In the genomic region with DNA sequence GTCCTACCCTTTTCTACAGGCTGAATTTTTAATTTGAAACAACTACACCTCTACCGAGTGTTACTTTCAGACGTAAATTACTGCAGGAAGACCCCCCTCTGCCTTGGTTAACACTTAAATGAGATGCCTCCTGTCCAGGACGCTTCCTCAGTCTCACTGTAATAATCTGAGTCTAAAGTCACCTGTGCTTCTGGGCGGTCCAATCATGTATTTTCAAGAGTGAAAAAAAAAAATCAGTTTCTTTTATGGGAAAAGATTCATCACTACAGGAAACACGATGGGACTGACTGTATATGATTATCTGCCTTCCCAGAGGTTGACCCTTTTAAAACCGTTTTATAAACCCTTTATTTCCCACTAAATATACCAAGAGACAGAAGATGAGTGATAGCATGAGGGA, we compare ENCODE assay signal across 9 cellular contexts. TPM values are rescaled to one million over a fixed set of nuclear protein-coding genes. Genes with fewer than 3 reads are reported as not detected.
A peak's percentile ranks its signal among the peaks of the same experiment; 100 is the strongest.
DNase-seq lines count a peak whose midpoint lies in the region; ATAC-seq and TF ChIP-seq lines count a peak whose summit lies in the region.
"Had no signal": no experiment of that assay in that cellular context is flagged by ENCODE, and none has a peak within 500 bp of the region (broad histone marks: within the 10 kb centered on the region; RNA-seq: fewer than 3 reads in every experiment).

No MANE protein-coding gene starts in this region.

- ATAC-seq in HG03378 (IDR thresholded peaks at IDR 0.05; ENCODE audit: unreplicated experiment): no peak
- no peak for ATAC-seq in HG03108 (IDR thresholded peaks at IDR 0.05; ENCODE audit: unreplicated experiment)

- peak overlapping the region in 1 of 2 experiments; percentile 55; a peak in 1 of 4 replicates for H3K27ac ChIP-seq in SK-N-SH (ENCODE audit: low read depth in 2 of 2, low read length in 1 of 2)
- no peak overlapping the region for H3K27ac ChIP-seq in rectal smooth muscle tissue (ENCODE audit: low read depth, low read length)
- H3K27ac ChIP-seq: SJSA1 had no signal

- H4K20me1 ChIP-seq in SK-N-SH (ENCODE audit: insufficient read depth): no peaks in the 10 kb centered on the region

- H3K27me3 ChIP-seq in SK-N-SH (ENCODE audit: insufficient read depth) (no peaks in the 10 kb centered on the region), rectal smooth muscle tissue (ENCODE audit: control insufficient read depth, insufficient read depth, low read length) (no peaks in the 10 kb centered on the region)
- H3K27me3 ChIP-seq: SJSA1 had no signal

- DNase-seq in GM12865 (ENCODE audit: low read depth) (peak; percentile 45), SK-N-SH (no peak), fibroblast of pulmonary artery (ENCODE audit: low read depth) (no peak), cerebellar cortex (ENCODE audit: low spot score) (no peak), dermis blood vessel endothelial cell (no peak)

- H3K4me3 ChIP-seq in GM12865 (ENCODE audit: low read depth, low read length) (peak overlapping the region; percentile 80), SK-N-SH (ENCODE audit: low read depth in 2 of 2, low read length in 1 of 2) (peak overlapping the region; percentile 64 to 70; a peak in 3 of 4 replicates), fibroblast of pulmonary artery (replicated peaks; ENCODE audit: low read depth, low read length) (peak overlapping the region; percentile 75), rectal smooth muscle tissue (ENCODE audit: low read length) (peak overlapping the region; percentile 70)

- H2AFZ ChIP-seq in SK-N-SH (ENCODE audit: low read depth): peak overlapping the region; percentile 94

- no peak for TF ChIP-seq EP300 in SK-N-SH (IDR thresholded peaks at IDR 0.05; ENCODE audit: borderline replicate concordance in 1 of 2, low read depth in 1 of 2, low read length in 1 of 2)

- H3K9me2 ChIP-seq in SK-N-SH: no peaks in the 10 kb centered on the region

- TF ChIP-seq CTCF in GM12865 (IDR thresholded peaks at IDR 0.05; ENCODE audit: insufficient read depth, low read depth, low read length, missing control alignments) (no peak), SK-N-SH (IDR thresholded peaks at IDR 0.05) (no peak), fibroblast of pulmonary artery (IDR thresholded peaks at IDR 0.05; ENCODE audit: low read length, missing control alignments) (no peak)

- POLR2A ChIA-PET in SK-N-SH (lab: Yijun Ruan, JAX): no interaction called here

- TF ChIP-seq RAD21 in SK-N-SH (IDR thresholded peaks at IDR 0.05; ENCODE audit: low read length): no peak

- H3K36me3 ChIP-seq in SK-N-SH (replicated peaks in 1 of 2; ENCODE audit: control insufficient read depth in 1 of 2, insufficient read depth in 2 of 2, low read length in 1 of 2) (no peaks in the 10 kb centered on the region), rectal smooth muscle tissue (ENCODE audit: control insufficient read depth, insufficient read depth, low read length) (no peaks in the 10 kb centered on the region)
- H3K36me3 ChIP-seq: SJSA1 had no signal

- H3K9ac ChIP-seq in SK-N-SH (peak overlapping the region; percentile 69; the same call in 1 of the 2 replicates), rectal smooth muscle tissue (ENCODE audit: low read length) (no peak overlapping the region)

- no peaks in the 10 kb centered on the region for H3K79me2 ChIP-seq in SK-N-SH (ENCODE audit: insufficient read depth)

- peak overlapping the region; percentile 80 for H3K4me2 ChIP-seq in SK-N-SH

- peaks cover 4% of the 10 kb centered on the region for H3F3A ChIP-seq in SK-N-SH (replicated peaks; ENCODE audit: insufficient read depth)

- CTCF ChIA-PET in SK-N-SH (lab: Yijun Ruan, JAX): interaction anchor here (1.5 kb wide), 1 partner anchor 62 kb away, joined by 4 read pairs; no protein-coding TSS in a partner anchor

- 32% methylated on average over 6 of the region's 6 CpGs for WGBS in SK-N-SH (ENCODE audit: low lambda C conversion rate)

- H3K4me1 ChIP-seq in SK-N-SH (ENCODE audit: control insufficient read depth in 1 of 2, insufficient read depth in 2 of 2, low read depth in 1 of 2, low read length in 1 of 2): no peaks in the 10 kb centered on the region; a peak in 2 of 4 replicates
- peaks cover 3% of the 10 kb centered on the region for H3K4me1 ChIP-seq in rectal smooth muscle tissue (ENCODE audit: control insufficient read depth, insufficient read depth, low read length)

- no peaks in the 10 kb centered on the region for H3K9me3 ChIP-seq in SK-N-SH
- H3K9me3 ChIP-seq: SJSA1 had no signal

TF ChIP-seq in SK-N-SH, 30 proteins besides CTCF, POLR2A, EP300 and RAD21:
- TF ChIP-seq ELF1 (IDR thresholded peaks at IDR 0.05): no peak
- TF ChIP-seq FOSL2 (IDR thresholded peaks at IDR 0.05; ENCODE audit: borderline replicate concordance, low read depth): no peak
- no peak for TF ChIP-seq NFIC (IDR thresholded peaks at IDR 0.05; ENCODE audit: borderline replicate concordance)
- TF ChIP-seq, protein P1, sequence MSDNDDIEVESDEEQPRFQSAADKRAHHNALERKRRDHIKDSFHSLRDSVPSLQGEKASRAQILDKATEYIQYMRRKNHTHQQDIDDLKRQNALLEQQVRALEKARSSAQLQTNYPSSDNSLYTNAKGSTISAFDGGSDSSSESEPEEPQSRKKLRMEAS (IDR thresholded peaks at IDR 0.05; ENCODE audit: low read depth): no peak
- TF ChIP-seq TEAD4 (IDR thresholded peaks at IDR 0.05; ENCODE audit: borderline replicate concordance, insufficient read depth): no peak
- no peak for TF ChIP-seq JUND (IDR thresholded peaks at IDR 0.05)
- no peak for TF ChIP-seq SMC3 (IDR thresholded peaks at IDR 0.05; ENCODE audit: low read depth, low read length)

RNA-seq across cellular contexts. Expression of a gene that starts 0.8 kb away (rescaled TPM):
- polyA plus RNA-seq in SK-N-SH (2012; rRNA removed): 4.7 and 6.8 TPM in 2 replicates
- 3.9 and 4.6 TPM in 2 replicates for polyA plus RNA-seq in SK-N-SH (2012; cell fraction: cytosol; rRNA removed)
- polyA plus RNA-seq in SK-N-SH (2012; cell fraction: nucleus; rRNA removed): 4.1 and 7.9 TPM in 2 replicates
- total RNA-seq in dermis blood vessel endothelial cell: 1.0 and 4.6 TPM in 2 replicates
